In the genomic region with DNA sequence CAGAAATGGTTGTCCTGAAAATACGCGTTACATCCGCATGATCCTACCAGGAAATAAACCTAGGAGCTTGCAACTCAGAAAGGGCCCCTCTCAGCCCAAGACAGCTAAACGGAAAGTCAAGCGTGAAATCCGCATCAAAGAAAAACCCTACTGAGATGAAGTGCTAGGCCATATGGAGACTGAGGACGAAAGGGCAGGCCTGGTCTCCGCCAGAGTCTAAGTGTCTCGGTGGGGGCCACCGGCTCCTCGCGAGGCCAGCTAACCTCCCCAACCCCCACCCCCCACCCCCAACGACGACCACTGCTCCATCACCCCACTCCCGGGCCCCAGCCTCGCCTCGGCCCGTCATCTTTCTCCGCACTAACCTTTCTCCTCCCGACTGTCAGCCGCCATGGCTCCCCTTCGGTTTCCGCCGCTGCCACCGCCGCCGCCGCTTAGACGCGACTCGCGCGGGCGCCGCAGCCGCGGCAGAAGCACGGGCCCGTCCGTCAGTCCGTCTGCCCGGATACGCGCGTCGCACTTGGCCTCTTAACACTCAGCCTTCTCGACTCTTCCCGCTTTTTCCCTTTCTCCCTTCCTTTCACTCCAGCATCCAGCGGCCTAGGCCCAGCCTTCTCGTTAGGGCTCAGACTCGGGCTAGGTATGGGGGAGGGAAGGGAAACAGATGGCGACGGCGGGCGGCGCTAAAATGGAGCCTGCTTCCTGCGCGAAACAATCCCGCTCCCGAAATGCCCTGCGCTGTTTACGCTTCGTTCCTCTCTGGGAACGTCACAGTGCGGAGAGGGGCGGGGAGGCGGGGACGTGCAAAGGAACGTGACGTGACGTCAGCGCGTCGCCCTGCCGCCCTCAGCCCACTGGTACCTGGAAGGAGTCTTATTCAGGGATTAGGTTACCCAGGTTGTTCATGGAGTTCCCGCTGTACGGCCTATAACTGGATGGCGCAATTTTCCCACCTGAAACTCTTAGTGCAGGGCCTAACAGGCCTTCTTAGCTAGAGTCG, we compare ENCODE assay signal across 8 cellular contexts. TPM values are rescaled to one million over a fixed set of nuclear protein-coding genes. Genes with fewer than 3 reads are reported as not detected.
DNase-seq lines count a peak whose midpoint lies in the region; ATAC-seq and TF ChIP-seq lines count a peak whose summit lies in the region.

A gene (minus strand): TSS at position 730 of the 1,000 bp plus-strand sequence. CDS start 337 bp downstream, at position 393.

- no peak for TF ChIP-seq CTCF in GM10266 (IDR thresholded peaks at IDR 0.05; ENCODE audit: control insufficient read depth, insufficient read depth, low read depth, missing control alignments)
- TF ChIP-seq CTCF in omental fat pad (IDR thresholded peaks at IDR 0.05) = no peak
- TF ChIP-seq CTCF in testis (IDR thresholded peaks at IDR 0.05) = no peak

- no peaks in the 10 kb centered on the region for H3K9me3 Mint-ChIP-seq in activated naive CD8-positive, alpha-beta T cell (ENCODE audit: low read depth)

- peak within 1 kb of the TSS; percentile 99 for H3K27ac Mint-ChIP-seq in activated naive CD8-positive, alpha-beta T cell

- peak; percentile 95 for TF ChIP-seq POLR2A in testis (IDR thresholded peaks at IDR 0.05)

- H3K27me3 Mint-ChIP-seq in activated naive CD8-positive, alpha-beta T cell = peaks cover 2% of the 10 kb centered on the region

- no peaks in the 10 kb centered on the region for H3K9me3 ChIP-seq in testis

- ATAC-seq in HG02623 (IDR thresholded peaks at IDR 0.05; ENCODE audit: unreplicated experiment) = peak; percentile 96
- ATAC-seq in omental fat pad (ENCODE audit: low FRiP score) = peak; percentile 95

- H3K27ac ChIP-seq in testis = peak within 1 kb of the TSS; percentile 100

- H3K36me3 ChIP-seq in testis (ENCODE audit: low read depth, missing control alignments) = no peaks in the 10 kb centered on the region

- peak within 1 kb of the TSS; percentile 99 for H3K4me3 ChIP-seq in testis

- intact Hi-C loops in testis (cut with DNase I; ENCODE audit: low total_unique reads) = no loop called here

- DNase-seq in GM10266 (ENCODE audit: extremely low spot score) = peak; percentile 89
- peak; percentile 83 for DNase-seq in NCI-H1105 (lab: John Stamatoyannopoulos, UW)
- peak; percentile 87 for DNase-seq in SKM-1 treated with dmso at 0.1 percent for 144 hours (lab: John Stamatoyannopoulos, UW; ENCODE audit: unreplicated experiment)
- peak; percentile 95 for DNase-seq in glomerular visceral epithelial cell (ENCODE audit: extremely low spot score)
- DNase-seq in omental fat pad (ENCODE audit: low spot score) = peak; percentile 80
- peak; percentile 99 for DNase-seq in testis

- peak within 1 kb of the TSS; percentile 96 for H3K4me3 Mint-ChIP-seq in activated naive CD8-positive, alpha-beta T cell

- H3K36me3 Mint-ChIP-seq in activated naive CD8-positive, alpha-beta T cell = peaks cover 2% of the 10 kb centered on the region

- peaks cover 8% of the 10 kb centered on the region for H3K4me1 ChIP-seq in testis

- H3K4me1 Mint-ChIP-seq in activated naive CD8-positive, alpha-beta T cell (ENCODE audit: low read depth) = peaks cover 41% of the 10 kb centered on the region

- 1% methylated on average over 63 to 75 of the region's 79 CpGs for WGBS in testis, 2 donors

- no peaks in the 10 kb centered on the region for H3K27me3 ChIP-seq in testis

RNA-seq across cellular contexts. Expression of the gene that starts here (rescaled TPM):
- total RNA-seq in omental fat pad = 10 to 100 TPM; 43.3 to 78.2 (median 60.9) TPM
- total RNA-seq in testis = 10 to 100 TPM; 78.2 to 92.6 TPM
- polyA plus RNA-seq in testis (ENCODE audit: insufficient read depth, low read depth, low replicate concordance) = 56.5 TPM

Comparison
In these comparisons a context has a peak if more than half of its experiments do, and no peak if none do; other contexts are left out.
1. Peak in every context shown above with its lines: DNase-seq, ATAC-seq, H3K4me3 ChIP-seq and H3K27ac ChIP-seq.